1 cellular context compared by ENCODE assay signal in the genomic region with DNA sequence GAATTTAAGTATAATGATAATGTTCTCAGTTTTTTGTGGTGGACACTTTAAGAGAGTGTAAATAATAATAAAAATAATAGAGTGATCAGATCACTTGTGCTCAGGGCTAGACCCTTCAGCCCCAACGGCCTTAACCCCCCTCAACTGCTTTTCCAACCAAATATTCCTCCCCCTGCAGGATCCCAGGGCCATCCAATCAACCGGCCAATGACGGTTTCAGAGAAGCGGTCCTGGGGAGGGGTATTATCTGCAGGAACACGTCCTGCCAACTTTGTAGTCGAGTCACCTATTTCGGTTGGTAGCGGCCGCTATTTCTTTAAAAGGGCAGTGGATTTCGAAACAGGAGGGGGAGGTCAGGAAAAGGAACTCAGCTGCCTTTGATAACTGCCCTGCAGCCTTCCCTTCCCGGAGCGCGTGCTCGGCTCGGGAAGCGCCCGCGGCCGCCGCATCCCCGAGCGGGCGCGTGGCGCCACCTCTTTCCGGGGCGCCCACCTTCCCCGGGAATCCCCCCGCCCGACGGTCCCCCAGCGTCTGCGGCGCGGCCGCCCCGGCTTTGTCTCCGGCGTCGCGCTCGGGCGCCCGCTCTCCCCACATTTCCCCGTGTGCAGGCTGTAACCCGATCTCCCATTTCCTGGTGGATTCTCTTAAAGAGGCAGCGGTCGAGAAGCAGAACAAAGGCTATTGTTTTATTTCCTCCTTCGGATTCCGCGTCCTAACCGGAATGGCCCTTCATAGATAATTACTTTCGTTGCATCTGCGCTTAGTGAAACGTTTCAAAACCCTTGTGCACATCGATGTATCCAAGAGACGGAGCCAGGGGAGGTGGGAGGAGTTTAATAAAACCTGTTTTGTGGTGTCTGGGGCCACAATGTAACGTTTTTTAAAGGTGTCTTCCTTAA.
TF ChIP-seq lines count a peak whose summit lies in the region.

No MANE protein-coding gene starts in this region.

TF ChIP-seq in HEK293, 187 proteins besides CTCF, POLR2A, EP300 and RAD21 (continued from another document and continues in another):
- TF ChIP-seq ZNF302 (tag by site-specific recombination; IDR thresholded peaks at IDR 0.05; ENCODE audit: low read depth) (no peak), ZNF701 (tag by site-specific recombination; IDR thresholded peaks at IDR 0.05) (no peak), ZNF274 (IDR thresholded peaks at IDR 0.05; ENCODE audit: low read length) (no peak), ZNF274 (tag by site-specific recombination; IDR thresholded peaks at IDR 0.05; ENCODE audit: borderline replicate concordance) (no peak), ZFHX2 (tag by site-specific recombination; conservative IDR thresholded peaks at IDR 0.05) (peak; percentile 39), ZSCAN30 (tag by site-specific recombination; IDR thresholded peaks at IDR 0.05) (peak; percentile 75), ZNF548 (tag by site-specific recombination; IDR thresholded peaks at IDR 0.05) (no peak), ZNF2 (tag by site-specific recombination; IDR thresholded peaks at IDR 0.05) (peak; percentile 26; the same call in 1 of the 2 replicates), GLI4 (tag by site-specific recombination; IDR thresholded peaks at IDR 0.05) (no peak), FEZF1 (tag by site-specific recombination; IDR thresholded peaks at IDR 0.05) (0 out of 2 replicates have a peak, but pooled peaks have one; percentile 12), GLIS2 (tag by site-specific recombination; IDR thresholded peaks at IDR 0.05) (no peak), ZNF529 (tag by site-specific recombination; IDR thresholded peaks at IDR 0.05; ENCODE audit: insufficient replicate concordance) (no peak), SETDB1 (IDR thresholded peaks at IDR 0.05; ENCODE audit: insufficient read length, low read length) (peak; percentile 16), ZNF707 (tag by site-specific recombination; IDR thresholded peaks at IDR 0.05) (no peak), KLF7 (tag by site-specific recombination; IDR thresholded peaks at IDR 0.05; ENCODE audit: borderline replicate concordance) (no peak), ZNF658 (tag by site-specific recombination; IDR thresholded peaks at IDR 0.05) (no peak), ZNF211 (tag by site-specific recombination; IDR thresholded peaks at IDR 0.05; ENCODE audit: low read depth) (no peak), ZNF626 (tag by site-specific recombination; IDR thresholded peaks at IDR 0.05) (no peak), ZNF654 (tag by site-specific recombination; IDR thresholded peaks at IDR 0.05; ENCODE audit: low read depth) (no peak), ZIC2 (tag by site-specific recombination; IDR thresholded peaks at IDR 0.05) (no peak; the same call in 1 of the 2 replicates), ZNF624 (tag by site-specific recombination; IDR thresholded peaks at IDR 0.05) (no peak), ZNF239 (tag by site-specific recombination; IDR thresholded peaks at IDR 0.05) (no peak), ZNF830 (tag by site-specific recombination; IDR thresholded peaks at IDR 0.05; ENCODE audit: low read depth) (no peak), TCF7L2 (IDR thresholded peaks at IDR 0.05; ENCODE audit: borderline replicate concordance, low read depth, low read length) (no peak), ZNF19 (tag by site-specific recombination; IDR thresholded peaks at IDR 0.05; ENCODE audit: low read depth) (no peak), REPIN1 (tag by site-specific recombination; IDR thresholded peaks at IDR 0.05; ENCODE audit: low read depth) (no peak), ZNF155 (tag by site-specific recombination; IDR thresholded peaks at IDR 0.05) (no peak), ZNF404 (tag by site-specific recombination; IDR thresholded peaks at IDR 0.05) (no peak), ZNF600 (tag by site-specific recombination; IDR thresholded peaks at IDR 0.05) (no peak; the same call in 1 of the 2 replicates), PRDM1 (tag by site-specific recombination; IDR thresholded peaks at IDR 0.05) (peak; percentile 36; the same call in 1 of the 2 replicates), SP7 (tag by site-specific recombination; IDR thresholded peaks at IDR 0.05) (peak; percentile 21; the same call in 1 of the 2 replicates), HOXA7 (CRISPR knock-in tag; IDR thresholded peaks at IDR 0.05; ENCODE audit: borderline replicate concordance) (no peak), ZNF214 (tag by site-specific recombination; IDR thresholded peaks at IDR 0.05; ENCODE audit: borderline replicate concordance) (no peak), ZFP3 (tag by site-specific recombination; IDR thresholded peaks at IDR 0.05; ENCODE audit: low read depth) (no peak), ZNF366 (tag by site-specific recombination; conservative IDR thresholded peaks at IDR 0.05) (peak; percentile 59; the same call in 1 of the 2 replicates), OVOL3 (tag by site-specific recombination; IDR thresholded peaks at IDR 0.05) (no peak), ZNF10 (tag by site-specific recombination; IDR thresholded peaks at IDR 0.05) (0 out of 2 replicates have a peak, but pooled peaks have one; percentile 48), ZNF501 (tag by site-specific recombination; IDR thresholded peaks at IDR 0.05) (no peak; the same call in 1 of the 2 replicates), ZNF792 (tag by site-specific recombination; IDR thresholded peaks at IDR 0.05) (no peak), ZNF571 (tag by site-specific recombination; IDR thresholded peaks at IDR 0.05) (no peak), ZNF530 (tag by site-specific recombination; IDR thresholded peaks at IDR 0.05; ENCODE audit: low read depth) (no peak), ZNF114 (tag by site-specific recombination; IDR thresholded peaks at IDR 0.05) (no peak)
- TF ChIP-seq, protein P1, sequence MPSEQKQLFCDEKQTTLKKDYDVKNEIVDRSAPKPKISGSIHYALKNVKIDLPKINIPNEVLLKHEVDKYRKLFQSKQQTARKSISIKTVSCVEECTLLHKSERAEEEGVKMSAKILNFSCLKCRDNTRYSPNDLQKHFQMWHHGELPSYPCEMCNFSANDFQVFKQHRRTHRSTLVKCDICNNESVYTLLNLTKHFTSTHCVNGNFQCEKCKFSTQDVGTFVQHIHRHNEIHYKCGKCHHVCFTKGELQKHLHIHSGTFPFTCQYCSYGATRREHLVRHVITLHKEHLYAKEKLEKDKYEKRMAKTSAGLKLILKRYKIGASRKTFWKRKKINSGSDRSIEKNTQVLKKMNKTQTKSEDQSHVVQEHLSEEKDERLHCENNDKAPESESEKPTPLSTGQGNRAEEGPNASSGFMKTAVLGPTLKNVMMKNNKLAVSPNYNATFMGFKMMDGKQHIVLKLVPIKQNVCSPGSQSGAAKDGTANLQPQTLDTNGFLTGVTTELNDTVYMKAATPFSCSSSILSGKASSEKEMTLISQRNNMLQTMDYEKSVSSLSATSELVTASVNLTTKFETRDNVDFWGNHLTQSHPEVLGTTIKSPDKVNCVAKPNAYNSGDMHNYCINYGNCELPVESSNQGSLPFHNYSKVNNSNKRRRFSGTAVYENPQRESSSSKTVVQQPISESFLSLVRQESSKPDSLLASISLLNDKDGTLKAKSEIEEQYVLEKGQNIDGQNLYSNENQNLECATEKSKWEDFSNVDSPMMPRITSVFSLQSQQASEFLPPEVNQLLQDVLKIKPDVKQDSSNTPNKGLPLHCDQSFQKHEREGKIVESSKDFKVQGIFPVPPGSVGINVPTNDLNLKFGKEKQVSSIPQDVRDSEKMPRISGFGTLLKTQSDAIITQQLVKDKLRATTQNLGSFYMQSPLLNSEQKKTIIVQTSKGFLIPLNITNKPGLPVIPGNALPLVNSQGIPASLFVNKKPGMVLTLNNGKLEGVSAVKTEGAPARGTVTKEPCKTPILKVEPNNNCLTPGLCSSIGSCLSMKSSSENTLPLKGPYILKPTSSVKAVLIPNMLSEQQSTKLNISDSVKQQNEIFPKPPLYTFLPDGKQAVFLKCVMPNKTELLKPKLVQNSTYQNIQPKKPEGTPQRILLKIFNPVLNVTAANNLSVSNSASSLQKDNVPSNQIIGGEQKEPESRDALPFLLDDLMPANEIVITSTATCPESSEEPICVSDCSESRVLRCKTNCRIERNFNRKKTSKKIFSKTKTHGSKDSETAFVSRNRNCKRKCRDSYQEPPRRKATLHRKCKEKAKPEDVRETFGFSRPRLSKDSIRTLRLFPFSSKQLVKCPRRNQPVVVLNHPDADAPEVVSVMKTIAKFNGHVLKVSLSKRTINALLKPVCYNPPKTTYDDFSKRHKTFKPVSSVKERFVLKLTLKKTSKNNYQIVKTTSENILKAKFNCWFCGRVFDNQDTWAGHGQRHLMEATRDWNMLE (tag by site-specific recombination; conservative IDR thresholded peaks at IDR 0.05; ENCODE audit: low read depth): no peak
- TF ChIP-seq, protein P2, sequence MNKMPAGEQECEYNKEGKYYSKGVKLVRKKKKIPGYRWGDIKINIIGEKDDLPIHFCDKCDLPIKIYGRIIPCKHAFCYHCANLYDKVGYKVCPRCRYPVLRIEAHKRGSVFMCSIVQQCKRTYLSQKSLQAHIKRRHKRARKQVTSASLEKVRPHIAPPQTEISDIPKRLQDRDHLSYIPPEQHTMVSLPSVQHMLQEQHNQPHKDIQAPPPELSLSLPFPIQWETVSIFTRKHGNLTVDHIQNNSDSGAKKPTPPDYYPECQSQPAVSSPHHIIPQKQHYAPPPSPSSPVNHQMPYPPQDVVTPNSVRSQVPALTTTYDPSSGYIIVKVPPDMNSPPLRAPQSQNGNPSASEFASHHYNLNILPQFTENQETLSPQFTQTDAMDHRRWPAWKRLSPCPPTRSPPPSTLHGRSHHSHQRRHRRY (tag by site-specific recombination; IDR thresholded peaks at IDR 0.05): no peak
- TF ChIP-seq, protein P3, sequence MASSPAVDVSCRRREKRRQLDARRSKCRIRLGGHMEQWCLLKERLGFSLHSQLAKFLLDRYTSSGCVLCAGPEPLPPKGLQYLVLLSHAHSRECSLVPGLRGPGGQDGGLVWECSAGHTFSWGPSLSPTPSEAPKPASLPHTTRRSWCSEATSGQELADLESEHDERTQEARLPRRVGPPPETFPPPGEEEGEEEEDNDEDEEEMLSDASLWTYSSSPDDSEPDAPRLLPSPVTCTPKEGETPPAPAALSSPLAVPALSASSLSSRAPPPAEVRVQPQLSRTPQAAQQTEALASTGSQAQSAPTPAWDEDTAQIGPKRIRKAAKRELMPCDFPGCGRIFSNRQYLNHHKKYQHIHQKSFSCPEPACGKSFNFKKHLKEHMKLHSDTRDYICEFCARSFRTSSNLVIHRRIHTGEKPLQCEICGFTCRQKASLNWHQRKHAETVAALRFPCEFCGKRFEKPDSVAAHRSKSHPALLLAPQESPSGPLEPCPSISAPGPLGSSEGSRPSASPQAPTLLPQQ (tag by site-specific recombination; IDR thresholded peaks at IDR 0.05): peak; percentile 99
- TF ChIP-seq, protein P4, sequence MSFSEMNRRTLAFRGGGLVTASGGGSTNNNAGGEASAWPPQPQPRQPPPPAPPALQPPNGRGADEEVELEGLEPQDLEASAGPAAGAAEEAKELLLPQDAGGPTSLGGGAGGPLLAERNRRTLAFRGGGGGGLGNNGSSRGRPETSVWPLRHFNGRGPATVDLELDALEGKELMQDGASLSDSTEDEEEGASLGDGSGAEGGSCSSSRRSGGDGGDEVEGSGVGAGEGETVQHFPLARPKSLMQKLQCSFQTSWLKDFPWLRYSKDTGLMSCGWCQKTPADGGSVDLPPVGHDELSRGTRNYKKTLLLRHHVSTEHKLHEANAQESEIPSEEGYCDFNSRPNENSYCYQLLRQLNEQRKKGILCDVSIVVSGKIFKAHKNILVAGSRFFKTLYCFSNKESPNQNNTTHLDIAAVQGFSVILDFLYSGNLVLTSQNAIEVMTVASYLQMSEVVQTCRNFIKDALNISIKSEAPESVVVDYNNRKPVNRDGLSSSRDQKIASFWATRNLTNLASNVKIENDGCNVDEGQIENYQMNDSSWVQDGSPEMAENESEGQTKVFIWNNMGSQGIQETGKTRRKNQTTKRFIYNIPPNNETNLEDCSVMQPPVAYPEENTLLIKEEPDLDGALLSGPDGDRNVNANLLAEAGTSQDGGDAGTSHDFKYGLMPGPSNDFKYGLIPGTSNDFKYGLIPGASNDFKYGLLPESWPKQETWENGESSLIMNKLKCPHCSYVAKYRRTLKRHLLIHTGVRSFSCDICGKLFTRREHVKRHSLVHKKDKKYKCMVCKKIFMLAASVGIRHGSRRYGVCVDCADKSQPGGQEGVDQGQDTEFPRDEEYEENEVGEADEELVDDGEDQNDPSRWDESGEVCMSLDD (tag by site-specific recombination; IDR thresholded peaks at IDR 0.05): no peak
- TF ChIP-seq, protein P5, sequence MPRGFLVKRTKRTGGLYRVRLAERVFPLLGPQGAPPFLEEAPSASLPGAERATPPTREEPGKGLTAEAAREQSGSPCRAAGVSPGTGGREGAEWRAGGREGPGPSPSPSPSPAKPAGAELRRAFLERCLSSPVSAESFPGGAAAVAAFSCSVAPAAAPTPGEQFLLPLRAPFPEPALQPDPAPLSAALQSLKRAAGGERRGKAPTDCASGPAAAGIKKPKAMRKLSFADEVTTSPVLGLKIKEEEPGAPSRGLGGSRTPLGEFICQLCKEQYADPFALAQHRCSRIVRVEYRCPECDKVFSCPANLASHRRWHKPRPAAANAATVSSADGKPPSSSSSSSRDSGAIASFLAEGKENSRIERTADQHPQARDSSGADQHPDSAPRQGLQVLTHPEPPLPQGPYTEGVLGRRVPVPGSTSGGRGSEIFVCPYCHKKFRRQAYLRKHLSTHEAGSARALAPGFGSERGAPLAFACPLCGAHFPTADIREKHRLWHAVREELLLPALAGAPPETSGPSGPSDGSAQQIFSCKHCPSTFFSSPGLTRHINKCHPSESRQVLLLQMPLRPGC (tag by site-specific recombination; IDR thresholded peaks at IDR 0.05): no peak
- TF ChIP-seq, protein P6, sequence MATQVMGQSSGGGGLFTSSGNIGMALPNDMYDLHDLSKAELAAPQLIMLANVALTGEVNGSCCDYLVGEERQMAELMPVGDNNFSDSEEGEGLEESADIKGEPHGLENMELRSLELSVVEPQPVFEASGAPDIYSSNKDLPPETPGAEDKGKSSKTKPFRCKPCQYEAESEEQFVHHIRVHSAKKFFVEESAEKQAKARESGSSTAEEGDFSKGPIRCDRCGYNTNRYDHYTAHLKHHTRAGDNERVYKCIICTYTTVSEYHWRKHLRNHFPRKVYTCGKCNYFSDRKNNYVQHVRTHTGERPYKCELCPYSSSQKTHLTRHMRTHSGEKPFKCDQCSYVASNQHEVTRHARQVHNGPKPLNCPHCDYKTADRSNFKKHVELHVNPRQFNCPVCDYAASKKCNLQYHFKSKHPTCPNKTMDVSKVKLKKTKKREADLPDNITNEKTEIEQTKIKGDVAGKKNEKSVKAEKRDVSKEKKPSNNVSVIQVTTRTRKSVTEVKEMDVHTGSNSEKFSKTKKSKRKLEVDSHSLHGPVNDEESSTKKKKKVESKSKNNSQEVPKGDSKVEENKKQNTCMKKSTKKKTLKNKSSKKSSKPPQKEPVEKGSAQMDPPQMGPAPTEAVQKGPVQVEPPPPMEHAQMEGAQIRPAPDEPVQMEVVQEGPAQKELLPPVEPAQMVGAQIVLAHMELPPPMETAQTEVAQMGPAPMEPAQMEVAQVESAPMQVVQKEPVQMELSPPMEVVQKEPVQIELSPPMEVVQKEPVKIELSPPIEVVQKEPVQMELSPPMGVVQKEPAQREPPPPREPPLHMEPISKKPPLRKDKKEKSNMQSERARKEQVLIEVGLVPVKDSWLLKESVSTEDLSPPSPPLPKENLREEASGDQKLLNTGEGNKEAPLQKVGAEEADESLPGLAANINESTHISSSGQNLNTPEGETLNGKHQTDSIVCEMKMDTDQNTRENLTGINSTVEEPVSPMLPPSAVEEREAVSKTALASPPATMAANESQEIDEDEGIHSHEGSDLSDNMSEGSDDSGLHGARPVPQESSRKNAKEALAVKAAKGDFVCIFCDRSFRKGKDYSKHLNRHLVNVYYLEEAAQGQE (tag by site-specific recombination; IDR thresholded peaks at IDR 0.05): no peak
